8 cellular contexts compared by ENCODE assay signal in genomic region chr11:117226388-117227385, GRCh38. TPM values are rescaled to one million over a fixed set of nuclear protein-coding genes. Genes with fewer than 3 reads are reported as not detected.
A peak's percentile ranks its signal among the peaks of the same experiment; 100 is the strongest.
DNase-seq lines count a peak whose midpoint lies in the region; ATAC-seq, FAIRE-seq and TF ChIP-seq lines count a peak whose summit lies in the region.

No MANE protein-coding gene starts in this region.

- no peak overlapping the region for H3K4me3 ChIP-seq in CD8-positive, alpha-beta memory T cell (ENCODE audit: low read length)
- no peak overlapping the region for H3K4me3 ChIP-seq in astrocyte (ENCODE audit: insufficient read depth, low read depth, low read length)
- no peak overlapping the region for H3K4me3 ChIP-seq in right atrium auricular region

- no peaks in the 10 kb centered on the region for H3K27me3 Mint-ChIP-seq in CD8-positive, alpha-beta memory T cell
- no peaks in the 10 kb centered on the region for H3K27me3 Mint-ChIP-seq in astrocyte (ENCODE audit: low read depth, unreplicated experiment)

- peak overlapping the region in 5 of 7 donors; percentile 36 to 53 (median 50) for H3K4me3 Mint-ChIP-seq in CD8-positive, alpha-beta memory T cell
- no peak overlapping the region for H3K4me3 Mint-ChIP-seq in astrocyte (ENCODE audit: unreplicated experiment)

- peaks cover 40% of the 10 kb centered on the region for H4K20me1 ChIP-seq in astrocyte (ENCODE audit: insufficient read depth, low read length)

- DNase-seq in CD8-positive, alpha-beta memory T cell, result peak; percentile 22 to 65 (median 62)
- peak; percentile 85 for DNase-seq in NAMALWA (ENCODE audit: low spot score)
- DNase-seq in RWPE1 (ENCODE audit: low spot score), result peak; percentile 62
- no peak for DNase-seq in astrocyte (ENCODE audit: low read depth)
- peak; percentile 61 for DNase-seq in right atrium auricular region (ENCODE audit: low spot score)
- peak; percentile 74 for DNase-seq in renal cortical epithelial cell (ENCODE audit: low read depth)

- CTCF ChIA-PET in CD8-positive, alpha-beta memory T cell (lab: Charles Lee), result interaction anchor here (0.7 to 3.0 kb wide), 17 partner anchors 8 to 494 kb away, joined by 3 to 33 read pairs (median 4); partner anchors contain the start of genes APOA5, SIDT2 and SIK3
- CTCF ChIA-PET in RWPE1 (lab: Yijun Ruan, JAX), result interaction anchor here (0.6 to 2.0 kb wide), 15 partner anchors 10 to 720 kb away, joined by 3 to 12 read pairs (median 3); no protein-coding TSS in a partner anchor

- H2AFZ ChIP-seq in astrocyte (ENCODE audit: low read depth, low read length), result no peak overlapping the region

- H3K36me3 Mint-ChIP-seq in CD8-positive, alpha-beta memory T cell, result peaks cover 16 to 91% (median 23%) of the 10 kb centered on the region in 3 donors
- peaks cover 25% of the 10 kb centered on the region for H3K36me3 Mint-ChIP-seq in astrocyte (ENCODE audit: low read depth, unreplicated experiment)

- FAIRE-seq in astrocyte (lab: Jason Lieb, UNC), result peak; percentile 74

- H3K9me3 Mint-ChIP-seq in CD8-positive, alpha-beta memory T cell, result no peaks in the 10 kb centered on the region
- no peaks in the 10 kb centered on the region for H3K9me3 Mint-ChIP-seq in astrocyte (ENCODE audit: unreplicated experiment)

- peak; percentile 48 for ATAC-seq in GM21447 (IDR thresholded peaks at IDR 0.05; ENCODE audit: unreplicated experiment)
- no peak for ATAC-seq in HG03342 (IDR thresholded peaks at IDR 0.05; ENCODE audit: unreplicated experiment)

- H3K9ac ChIP-seq in astrocyte (ENCODE audit: low read length), result no peak overlapping the region

- H3K27me3 ChIP-seq in CD8-positive, alpha-beta memory T cell (ENCODE audit: insufficient read depth, low read length, poor library complexity, severe bottlenecking), result no peaks in the 10 kb centered on the region
- H3K27me3 ChIP-seq in astrocyte (ENCODE audit: insufficient read depth, low read length) (no peaks in the 10 kb centered on the region), right atrium auricular region (no peaks in the 10 kb centered on the region)

- H3K4me2 ChIP-seq in astrocyte (ENCODE audit: low read length), result no peak overlapping the region

- H3K79me2 ChIP-seq in astrocyte (ENCODE audit: insufficient read depth, low read length), result peaks cover 30% of the 10 kb centered on the region

- peak; percentile 81 for TF ChIP-seq CTCF in RWPE1 (conservative IDR thresholded peaks at IDR 0.05; ENCODE audit: low read depth)
- peak; percentile 79 for TF ChIP-seq CTCF in astrocyte (IDR thresholded peaks at IDR 0.05; ENCODE audit: insufficient read depth, low read depth, low read length)
- TF ChIP-seq CTCF in right atrium auricular region (IDR thresholded peaks at IDR 0.05), result peak; percentile 72 to 83

- H3K9me3 ChIP-seq in CD8-positive, alpha-beta memory T cell (ENCODE audit: low read length), result no peaks in the 10 kb centered on the region
- H3K9me3 ChIP-seq in astrocyte (ENCODE audit: insufficient read depth, low read depth, low read length), result no peaks in the 10 kb centered on the region
- no peaks in the 10 kb centered on the region for H3K9me3 ChIP-seq in right atrium auricular region

- peaks cover 67% of the 10 kb centered on the region for H3K36me3 ChIP-seq in CD8-positive, alpha-beta memory T cell (ENCODE audit: insufficient read depth, low read length)
- peaks cover 41% of the 10 kb centered on the region for H3K36me3 ChIP-seq in astrocyte (ENCODE audit: insufficient read depth, low read length)
- H3K36me3 ChIP-seq in right atrium auricular region, result peaks cover 64% of the 10 kb centered on the region

- no peak overlapping the region for H3K27ac ChIP-seq in CD8-positive, alpha-beta memory T cell (ENCODE audit: low read depth, low read length)
- no peak overlapping the region for H3K27ac ChIP-seq in RWPE1
- no peak overlapping the region for H3K27ac ChIP-seq in astrocyte (ENCODE audit: low read depth, low read length)
- H3K27ac ChIP-seq in right atrium auricular region, result peak overlapping the region in 1 of 2 donors; percentile 16

- peaks cover 33% of the 10 kb centered on the region for H3K4me1 ChIP-seq in CD8-positive, alpha-beta memory T cell (ENCODE audit: insufficient read depth, low read length)
- H3K4me1 ChIP-seq in astrocyte (ENCODE audit: insufficient read depth, low read length) (peaks cover 21% of the 10 kb centered on the region), right atrium auricular region (peaks cover 0 to 31% of the 10 kb centered on the region in 2 donors)

- peak overlapping the region; percentile 35 to 90 (median 78) for H3K27ac Mint-ChIP-seq in CD8-positive, alpha-beta memory T cell
- H3K27ac Mint-ChIP-seq in astrocyte (ENCODE audit: unreplicated experiment), result no peak overlapping the region

- POLR2A ChIA-PET in CD8-positive, alpha-beta memory T cell (lab: Charles Lee), result interaction anchor here (1.1 kb wide), 2 partner anchors 16 to 54 kb away, joined by 3 to 4 read pairs; no protein-coding TSS in a partner anchor
- POLR2A ChIA-PET in RWPE1 (lab: Yijun Ruan, JAX; ENCODE audit: low non-redundant PET), result interaction anchor here (0.5 kb wide), 1 partner anchor 117 kb away, joined by 4 read pairs; no protein-coding TSS in a partner anchor

- peaks cover 39 to 55% (median 46%) of the 10 kb centered on the region in 3 donors for H3K4me1 Mint-ChIP-seq in CD8-positive, alpha-beta memory T cell
- H3K4me1 Mint-ChIP-seq in astrocyte (ENCODE audit: low read depth, unreplicated experiment), result peaks cover 15% of the 10 kb centered on the region

RNA-seq across cellular contexts. Expression of gene PCSK7, which starts 5.2 kb away (rescaled TPM):
- total RNA-seq in CD8-positive, alpha-beta memory T cell, result 100 to 1,000 TPM in 1 of 2 experiments, 10 to 100 TPM in 1; 99.6 to 101 TPM
- polyA plus RNA-seq in CD8-positive, alpha-beta memory T cell, result 81.7 TPM
- total RNA-seq in astrocyte (43.6 and 53.3 TPM in 2 replicates), right atrium auricular region (10 to 100 TPM; 25.3 to 32.8 TPM), renal cortical epithelial cell (40.5 and 74.3 TPM in 2 replicates)

RNA-seq across cellular contexts. Expression of gene RNF214, which starts 5.8 kb away (rescaled TPM):
- 10 to 100 TPM; 25.1 to 25.3 TPM for total RNA-seq in CD8-positive, alpha-beta memory T cell
- 35.0 TPM for polyA plus RNA-seq in CD8-positive, alpha-beta memory T cell
- total RNA-seq in astrocyte (20.7 and 23.6 TPM in 2 replicates), right atrium auricular region (10 to 100 TPM; 11.0 to 11.5 TPM), renal cortical epithelial cell (5.7 and 21.6 TPM in 2 replicates)

RNA-seq across cellular contexts. Expression of gene TAGLN, which starts 27.5 kb away (rescaled TPM):
- total RNA-seq in CD8-positive, alpha-beta memory T cell, result 1 to 10 TPM; 1.8 to 2.2 TPM
- polyA plus RNA-seq in CD8-positive, alpha-beta memory T cell, result 0.35 TPM
- total RNA-seq in astrocyte, result 3,676 and 4,004 TPM in 2 replicates
- total RNA-seq in right atrium auricular region, result 1,000 to 10,000 TPM in 1 of 2 donors, 100 to 1,000 TPM in 1; 442 to 1,859 TPM
- 68.5 and 487 TPM in 2 replicates for total RNA-seq in renal cortical epithelial cell

RNA-seq across cellular contexts. Expression of gene SIDT2, which starts 48.1 kb away (rescaled TPM):
- 10 to 100 TPM; 13.8 to 14.9 TPM for total RNA-seq in CD8-positive, alpha-beta memory T cell
- 2.0 TPM for polyA plus RNA-seq in CD8-positive, alpha-beta memory T cell
- total RNA-seq in astrocyte (54.8 and 55.8 TPM in 2 replicates), right atrium auricular region (10 to 100 TPM; 19.1 to 33.0 TPM), renal cortical epithelial cell (5.4 and 35.5 TPM in 2 replicates)

Comparison
In these comparisons a context has a peak if more than half of its experiments do, and no peak if none do; other contexts are left out.
1. RNA of gene TAGLN, which starts 27.5 kb away (total RNA-seq): 3,676 to 4,004 TPM in astrocyte, 442 to 1,859 TPM in right atrium auricular region and 68.5 to 487 TPM in renal cortical epithelial cell; 1.8 to 2.2 TPM in CD8-positive, alpha-beta memory T cell; every median in the first group is over 10 times any median in the second.
2. Peak in every context shown above with its lines, with median percentiles within 50 percentile points of each other: CTCF ChIP-seq.